ENCODE assay signal across 8 cellular contexts in genomic region chr11:118659314-118659939, GRCh38. TPM values are rescaled to one million over a fixed set of nuclear protein-coding genes. Genes with fewer than 3 reads are reported as not detected.
DNase-seq lines count a peak whose midpoint lies in the region; ATAC-seq, FAIRE-seq and TF ChIP-seq lines count a peak whose summit lies in the region.

No MANE protein-coding gene starts in this region.

- H3K9ac ChIP-seq in kidney (ENCODE audit: low read length in 2 of 2), result no peak overlapping the region

- peaks cover 0 to 11% of the 10 kb centered on the region in 2 donors for H3K4me1 ChIP-seq in kidney (ENCODE audit: control insufficient read depth in 1 of 2, insufficient read depth in 1 of 2, low read depth in 1 of 2, low read length in 2 of 2)

- FAIRE-seq in kidney (lab: Jason Lieb, UNC), result peak; percentile 6

- DNase-seq in NCI-H446 treated with DMSO at 0.1 percent for 48 hours (lab: John Stamatoyannopoulos, UW) (peak; percentile 47), kidney (peak; percentile 95)
- DNase-seq in activated CD4-positive, CD25-positive, alpha-beta regulatory T cell treated with anti-CD3 and anti-CD28 coated beads, Interleukin-2, amount 50 U/mL, for 72 hours, result peak; percentile 84
- DNase-seq in central memory CD4-positive, alpha-beta T cell, result peak; percentile 73
- peak; percentile 80 to 93 for DNase-seq in stimulated activated CD4-positive, alpha-beta T cell treated with anti-CD3 and anti-CD28 coated beads, Interleukin-15, amount 100 ng/mL, for 48 hours (ENCODE audit: low read depth in 2 of 2)

- ATAC-seq in HG03135 (IDR thresholded peaks at IDR 0.05; ENCODE audit: unreplicated experiment) (peak; percentile 82), HG03097 (IDR thresholded peaks at IDR 0.05; ENCODE audit: low FRiP score, unreplicated experiment) (no peak)

- intact Hi-C loops in kidney (cut with DNase I), result no loop called here

- H3K9me3 ChIP-seq in kidney (ENCODE audit: control insufficient read depth in 1 of 2, low read length in 2 of 2), result no peaks in the 10 kb centered on the region

- H3K36me3 ChIP-seq in kidney (ENCODE audit: control insufficient read depth in 1 of 2, insufficient read depth in 2 of 2, low read length in 2 of 2), result peaks cover 6 to 19% of the 10 kb centered on the region in 2 donors

- TF ChIP-seq CTCF in GM12873 (IDR thresholded peaks at IDR 0.05; ENCODE audit: insufficient read depth, low read depth, low read length, missing control alignments) (peak; percentile 90), kidney (IDR thresholded peaks at IDR 0.05; ENCODE audit: borderline replicate concordance, extremely low read depth, insufficient read depth) (peak; percentile 95)

- peak overlapping the region; percentile 16 to 54 for H3K27ac ChIP-seq in kidney (ENCODE audit: low read depth in 2 of 2, low read length in 2 of 2)

- H3K4me3 ChIP-seq in kidney (ENCODE audit: low read length in 2 of 2), result no peak overlapping the region

RNA-seq across cellular contexts. Expression of gene TREH, which starts 20.0 kb away (rescaled TPM):
- total RNA-seq in kidney, result 1.0 TPM
- 10.2 TPM for polyA plus RNA-seq in kidney (ENCODE audit: insufficient read depth, low read depth, low replicate concordance)

RNA-seq across cellular contexts. Expression of gene PHLDB1, which starts 52.0 kb away (rescaled TPM):
- 118 TPM for total RNA-seq in kidney
- polyA plus RNA-seq in kidney (ENCODE audit: insufficient read depth, low read depth, low replicate concordance), result 39.1 TPM
